In the genomic region with DNA sequence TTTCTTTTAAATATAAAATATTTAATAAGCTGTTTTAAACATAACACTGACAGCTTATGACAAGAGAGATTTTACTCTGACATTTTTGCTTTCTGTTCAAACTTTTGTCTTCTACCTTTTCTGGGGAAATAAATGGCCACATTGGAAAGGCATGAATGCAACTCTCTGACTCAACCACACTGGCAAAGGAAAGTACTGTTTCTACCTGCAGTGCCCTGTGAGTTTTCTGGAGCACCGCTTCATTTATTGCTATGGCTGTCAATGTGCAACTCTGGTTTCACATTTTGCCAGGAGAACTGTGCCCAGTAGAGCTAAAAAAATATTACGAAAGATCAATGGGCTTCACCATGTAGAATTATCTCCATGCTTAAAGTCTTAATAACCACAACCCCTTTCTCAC, we compare ENCODE assay signal across 19 cellular contexts. TPM values are rescaled to one million over a fixed set of nuclear protein-coding genes. Genes with fewer than 3 reads are reported as not detected.
DNase-seq lines count a peak whose midpoint lies in the region; ATAC-seq and TF ChIP-seq lines count a peak whose summit lies in the region.
"Had no signal": no experiment of that assay in that cellular context is flagged by ENCODE, and none has a peak within 500 bp of the region (broad histone marks: within the 10 kb centered on the region; RNA-seq: fewer than 3 reads in every experiment).

No MANE protein-coding gene starts in this region.

- H3K27ac ChIP-seq in mammary epithelial cell (ENCODE audit: insufficient read depth, low read depth, low read length), result no peak overlapping the region
- no peak overlapping the region for H3K27ac ChIP-seq in breast epithelium
- peak overlapping the region; percentile 11 for H3K27ac ChIP-seq in muscle layer of duodenum (ENCODE audit: low read length)
- H3K27ac ChIP-seq in skeletal muscle tissue (ENCODE audit: low read depth, low read length), result peak overlapping the region; percentile 79
- no peak overlapping the region for H3K27ac ChIP-seq in aorta (ENCODE audit: low read depth in 1 of 2, low read length in 2 of 2)
- H3K27ac ChIP-seq: 22Rv1, KMS-11, PC-9 had no signal

- dilution Hi-C loops in mammary epithelial cell (cut with HindIII; ENCODE audit: low sequenced_read_pairs), result no loop called here

- H3K4me3 ChIP-seq in mammary epithelial cell (replicated peaks in 1 of 3; ENCODE audit: insufficient read depth in 1 of 3, low read depth in 2 of 3, low read length in 3 of 3), result no peak overlapping the region
- H3K4me3 ChIP-seq in breast epithelium, result no peak overlapping the region
- no peak overlapping the region for H3K4me3 ChIP-seq in muscle layer of duodenum (ENCODE audit: low read depth in 1 of 2, low read length in 2 of 2)
- H3K4me3 ChIP-seq in skeletal muscle tissue (ENCODE audit: low read length in 3 of 3), result peak overlapping the region; percentile 4 to 33 (median 17)
- no peak overlapping the region for H3K4me3 ChIP-seq in HAP-1
- H3K4me3 ChIP-seq in aorta (ENCODE audit: low read length in 2 of 2), result no peak overlapping the region
- H3K4me3 ChIP-seq: PC-9 had no signal

- BruUV-seq in mammary epithelial cell (replicated peaks; lab: Mats Ljungman, UMichigan), result no TSS peak

- in situ Hi-C loops in mammary epithelial cell (cut with MboI; ENCODE audit: low sequenced_read_pairs in 2 of 2) (no loop called here), HAP-1 (cut with MboI; ENCODE audit: low sequenced_read_pairs) (no loop called here)

- intact Hi-C loops in mammary epithelial cell (cut with micrococcal nuclease), result no loop called here
- intact Hi-C loops in breast epithelium (cut with DNase I; ENCODE audit: low total_unique reads), result no loop called here
- intact Hi-C loops in left ventricle myocardium superior (cut with micrococcal nuclease), result no loop called here
- intact Hi-C loops in aorta (cut with DNase I), result no loop called here

- CTCF ChIA-PET in mammary epithelial cell (lab: Charles Lee; ENCODE audit: low non-redundant PET), result no interaction called here

- no peak overlapping the region for H3K4me2 ChIP-seq in mammary epithelial cell (ENCODE audit: insufficient read depth, low read depth, low read length)
- H3K4me2 ChIP-seq: KMS-11, PC-9 had no signal

- TF ChIP-seq CTCF in mammary epithelial cell (conservative IDR thresholded peaks at IDR 0.05 in 1 of 2, IDR thresholded peaks at IDR 0.05 in 1 of 2; ENCODE audit: extremely low read depth in 1 of 2, insufficient read depth in 1 of 2, low read depth in 1 of 2, low read length in 2 of 2) (no peak), breast epithelium (IDR thresholded peaks at IDR 0.05) (no peak)

- H3K27me3 ChIP-seq in mammary epithelial cell (ENCODE audit: insufficient read depth, low read length), result no peaks in the 10 kb centered on the region
- no peaks in the 10 kb centered on the region for H3K27me3 ChIP-seq in breast epithelium
- H3K27me3 ChIP-seq in muscle layer of duodenum (ENCODE audit: low read depth, low read length), result no peaks in the 10 kb centered on the region
- H3K27me3 ChIP-seq in skeletal muscle tissue (ENCODE audit: control insufficient read depth in 3 of 3, insufficient read depth in 3 of 3, low read length in 3 of 3), result no peaks in the 10 kb centered on the region
- H3K27me3 ChIP-seq in HAP-1 (ENCODE audit: low read depth), result no peaks in the 10 kb centered on the region
- H3K27me3 ChIP-seq in aorta (ENCODE audit: control insufficient read depth in 1 of 2, insufficient read depth in 2 of 2, low read length in 1 of 2), result no peaks in the 10 kb centered on the region

- H3K9ac ChIP-seq in mammary epithelial cell (ENCODE audit: insufficient read depth, low read length) (no peak overlapping the region), skeletal muscle tissue (ENCODE audit: low read depth in 1 of 3, low read length in 3 of 3) (peak overlapping the region; percentile 60 to 71 (median 63))
- H3K9ac ChIP-seq: KMS-11 had no signal

- peak; percentile 18 for DNase-seq in mammary epithelial cell
- no peak for DNase-seq in breast epithelium (ENCODE audit: low spot score in 2 of 2)
- no peak for DNase-seq in left ventricle myocardium superior
- no peak for DNase-seq in HAP-1 (ENCODE audit: low spot score in 2 of 2)
- no peak for DNase-seq in aorta
- DNase-seq in AG08396 (ENCODE audit: low spot score), result no peak
- DNase-seq: Calu3; CD4-positive, alpha-beta memory T cell; H7; NCI-H1048; NCI-H146; NCI-H2081; NCI-H510A; PC-9 had no signal

- 8% methylated on average over 2 of the region's 2 CpGs for WGBS in mammary epithelial cell (ENCODE audit: low coverage, missing lambda C conversion rate)
- 19 to 21% methylated on average over 2 of the region's 2 CpGs for WGBS in aorta, 2 donors

- H3K79me2 ChIP-seq in mammary epithelial cell (ENCODE audit: insufficient read depth, low read length), result no peaks in the 10 kb centered on the region

- no peaks in the 10 kb centered on the region for H4K20me1 ChIP-seq in mammary epithelial cell (ENCODE audit: insufficient read depth, low read length)

- H3K4me1 ChIP-seq in mammary epithelial cell (ENCODE audit: insufficient read depth, low read length) (peaks cover 15% of the 10 kb centered on the region), breast epithelium (peaks cover 9% of the 10 kb centered on the region in 2 donors), muscle layer of duodenum (ENCODE audit: control insufficient read depth in 1 of 2, insufficient read depth in 2 of 2, low read length in 2 of 2) (peaks cover 5 to 55% of the 10 kb centered on the region in 2 donors), skeletal muscle tissue (ENCODE audit: control insufficient read depth in 3 of 3, insufficient read depth in 3 of 3, low read length in 3 of 3) (peaks cover 32 to 65% (median 42%) of the 10 kb centered on the region in 3 donors), HAP-1 (no peaks in the 10 kb centered on the region), aorta (ENCODE audit: control insufficient read depth in 1 of 2, insufficient read depth in 2 of 2, low read length in 2 of 2) (peaks cover 12 to 26% of the 10 kb centered on the region in 2 donors)

- peak; percentile 27 for ATAC-seq in left ventricle myocardium superior
- ATAC-seq in aorta (ENCODE audit: low FRiP score), result no peak

- no peak overlapping the region for H2AFZ ChIP-seq in mammary epithelial cell (ENCODE audit: low read depth, low read length)
- H2AFZ ChIP-seq: PC-9 had no signal

- H3K9me3 ChIP-seq in mammary epithelial cell (replicated peaks; ENCODE audit: insufficient read depth, low read length) (no peaks in the 10 kb centered on the region), breast epithelium (no peaks in the 10 kb centered on the region), muscle layer of duodenum (ENCODE audit: control insufficient read depth in 1 of 2, low read length in 2 of 2) (no peaks in the 10 kb centered on the region), skeletal muscle tissue (ENCODE audit: control insufficient read depth in 3 of 3, low read length in 3 of 3) (no peaks in the 10 kb centered on the region), HAP-1 (no peaks in the 10 kb centered on the region), aorta (ENCODE audit: control insufficient read depth, low read length) (no peaks in the 10 kb centered on the region)

- H3K36me3 ChIP-seq in mammary epithelial cell (ENCODE audit: insufficient read depth, low read length), result no peaks in the 10 kb centered on the region
- H3K36me3 ChIP-seq in breast epithelium, result no peaks in the 10 kb centered on the region
- no peaks in the 10 kb centered on the region for H3K36me3 ChIP-seq in muscle layer of duodenum (ENCODE audit: control insufficient read depth in 1 of 2, insufficient read depth in 2 of 2, low read length in 2 of 2)
- H3K36me3 ChIP-seq in skeletal muscle tissue (ENCODE audit: control insufficient read depth in 3 of 3, insufficient read depth in 3 of 3, low read length in 3 of 3), result peaks cover 0 to 4% (median 2%) of the 10 kb centered on the region in 3 donors
- no peaks in the 10 kb centered on the region for H3K36me3 ChIP-seq in HAP-1 (replicated peaks)
- no peaks in the 10 kb centered on the region for H3K36me3 ChIP-seq in aorta (ENCODE audit: control insufficient read depth in 1 of 2, insufficient read depth in 2 of 2, low read length in 1 of 2)

- TF ChIP-seq POLR2A in breast epithelium (IDR thresholded peaks at IDR 0.05), result no peak

RNA-seq across cellular contexts. Expression of a gene that starts 15.1 kb away (rescaled TPM):
- total RNA-seq in mammary epithelial cell (10 to 100 TPM in 1 of 2 donors, 1 to 10 TPM in 1; 3.9 to 14.3 TPM), breast epithelium (10 to 100 TPM; 36.0 to 79.6 (median 37.6) TPM), left ventricle myocardium superior (147 TPM), skeletal muscle tissue (50.6 TPM), aorta (10 to 100 TPM; 62.6 to 86.3 TPM)
- polyA plus RNA-seq in mammary epithelial cell (0.95 TPM), aorta (10 to 100 TPM; 33.6 to 42.6 TPM)
- 2.0 TPM for polyA minus RNA-seq in mammary epithelial cell
- total RNA-seq: Calu3; CD4-positive, alpha-beta memory T cell; MCF 10A; PC-9 had no signal
- polyA plus RNA-seq: CD4-positive, alpha-beta memory T cell had no signal

Comparison
In these comparisons a context has a peak if more than half of its experiments do, and no peak if none do; other contexts are left out.
1. H3K27ac ChIP-seq: peak in muscle layer of duodenum (single experiment) and skeletal muscle tissue (single experiment); none in mammary epithelial cell (single experiment), breast epithelium (0 of 2) and aorta (0 of 2).
2. H3K4me3 ChIP-seq: peak in skeletal muscle tissue (3 of 3); none in mammary epithelial cell (0 of 3), breast epithelium (0 of 3), muscle layer of duodenum (0 of 2), HAP-1 (single experiment) and aorta (0 of 2).